ENCODE assay signal across 9 cellular contexts in genomic region chr11:104918113-104918824, GRCh38. TPM values are rescaled to one million over a fixed set of nuclear protein-coding genes. Genes with fewer than 3 reads are reported as not detected.
DNase-seq lines count a peak whose midpoint lies in the region; ATAC-seq, FAIRE-seq and TF ChIP-seq lines count a peak whose summit lies in the region.
"Had no signal": no experiment of that assay in that cellular context is flagged by ENCODE, and none has a peak within 500 bp of the region (broad histone marks: within the 10 kb centered on the region; RNA-seq: fewer than 3 reads in every experiment).

No MANE protein-coding gene starts in this region.

- no peak for FAIRE-seq in GM12891 (lab: Jason Lieb, UNC)

- no peaks in the 10 kb centered on the region for H3K9me3 ChIP-seq in body of pancreas
- no peaks in the 10 kb centered on the region for H3K9me3 ChIP-seq in mucosa of descending colon

- DNase-seq in activated CD4-positive, CD25-positive, alpha-beta regulatory T cell (lab: John Stamatoyannopoulos, UW) = no peak
- DNase-seq in body of pancreas = no peak
- DNase-seq in mucosa of descending colon = peak in 1 of 3 donors; percentile 16
- DNase-seq in D341Med (ENCODE audit: low spot score) = no peak
- no peak for DNase-seq in GM12891 (ENCODE audit: insufficient read length, low spot score)
- no peak for DNase-seq in NCI-H1436 (lab: John Stamatoyannopoulos, UW)

- WGBS in body of pancreas, 2 donors = 16 to 23% methylated on average over 6 of the region's 6 CpGs

- TF ChIP-seq CTCF in body of pancreas (IDR thresholded peaks at IDR 0.05) (no peak), mucosa of descending colon (IDR thresholded peaks at IDR 0.05) (no peak)

- H3K36me3 ChIP-seq in body of pancreas (replicated peaks in 1 of 2; ENCODE audit: insufficient read depth in 1 of 2, low read depth in 2 of 2) (no peaks in the 10 kb centered on the region), mucosa of descending colon (ENCODE audit: low read depth) (no peaks in the 10 kb centered on the region)

- no peak for TF ChIP-seq POLR2A in body of pancreas (IDR thresholded peaks at IDR 0.05)
- no peak for TF ChIP-seq POLR2A in GM12891 (IDR thresholded peaks at IDR 0.05; ENCODE audit: low read depth, low read length)

- H3K27me3 ChIP-seq in body of pancreas = no peaks in the 10 kb centered on the region

- intact Hi-C loops in body of pancreas (cut with DNase I) (no loop called here), mucosa of descending colon (cut with DNase I, micrococcal nuclease) (no loop called here)

- H3K27ac ChIP-seq in body of pancreas = peak overlapping the region in 3 of 4 donors; percentile 42 to 55 (median 51)

- peaks cover 9% of the 10 kb centered on the region for H3K4me1 ChIP-seq in body of pancreas
- H3K4me1 ChIP-seq in mucosa of descending colon (ENCODE audit: low read depth) = peaks cover 8% of the 10 kb centered on the region

- peak; percentile 62 to 77 for ATAC-seq in activated CD4-positive, CD25-positive, alpha-beta regulatory T cell treated with anti-CD3 and anti-CD28 coated beads, Interleukin-2, amount 50 U/mL, for 24 hours
- ATAC-seq in HG03469 (IDR thresholded peaks at IDR 0.05; ENCODE audit: unreplicated experiment) (peak; percentile 52), body of pancreas (peak; percentile 78), mucosa of descending colon (peak; percentile 86)

- H3K4me3 ChIP-seq in body of pancreas = peak overlapping the region in 1 of 2 donors; percentile 15
- no peak overlapping the region for H3K4me3 ChIP-seq in mucosa of descending colon

TF ChIP-seq in GM12891, 5 proteins besides CTCF, POLR2A, EP300 and RAD21:
- TF ChIP-seq POU2F2 (IDR thresholded peaks at IDR 0.05; ENCODE audit: low read depth, low read length) (no peak), TAF1 (IDR thresholded peaks at IDR 0.05; ENCODE audit: low read depth, low read length) (no peak), PAX5 (IDR thresholded peaks at IDR 0.05; ENCODE audit: insufficient read depth, low read length, severe bottlenecking) (no peak), SPI1 (IDR thresholded peaks at IDR 0.05; ENCODE audit: low read depth, low read length) (no peak), POLR2AphosphoS5 (IDR thresholded peaks at IDR 0.05; ENCODE audit: low read depth, low read length) (no peak)

RNA-seq across cellular contexts. Expression of gene CASP12, which starts 20.0 kb away (rescaled TPM):
- total RNA-seq in body of pancreas = 1 to 10 TPM; 1.6 to 3.6 TPM
- total RNA-seq in mucosa of descending colon = under 1 TPM in 1 of 3 donors, not detected in 2; 0.63 TPM
- 0.06 TPM for polyA plus RNA-seq in GM12891 (2012; ENCODE audit: low read depth, missing spikeins)
- total RNA-seq: temporal lobe had no signal

RNA-seq across cellular contexts. Expression of gene CASP4, which starts 50.1 kb away (rescaled TPM):
- 10 to 100 TPM; 39.9 to 61.0 TPM for total RNA-seq in body of pancreas
- total RNA-seq in mucosa of descending colon = 10 to 100 TPM; 23.4 to 27.5 (median 23.9) TPM
- 68.7 TPM for polyA plus RNA-seq in GM12891 (2012; ENCODE audit: low read depth, missing spikeins)
